ENCODE assay signal across 1 cellular context in genomic region chr5:119451561-119451960, GRCh38.
TF ChIP-seq lines count a peak whose summit lies in the region.

No MANE protein-coding gene starts in this region.

TF ChIP-seq in K562, 482 proteins besides CTCF, POLR2A, EP300 and RAD21:
- TF ChIP-seq SMARCB1 (IDR thresholded peaks at IDR 0.05; ENCODE audit: insufficient read length, low read depth) (no peak), ARID4B (CRISPR knock-in tag; IDR thresholded peaks at IDR 0.05) (0 out of 2 replicates have a peak, but pooled peaks have one; percentile 11)
